18 cellular contexts compared by ENCODE assay signal in genomic region chr16:66049865-66050264, GRCh38.
DNase-seq lines count a peak whose midpoint lies in the region; ATAC-seq and TF ChIP-seq lines count a peak whose summit lies in the region.
"Had no signal": no experiment of that assay in that cellular context is flagged by ENCODE, and none has a peak within 500 bp of the region (broad histone marks: within the 10 kb centered on the region; RNA-seq: fewer than 3 reads in every experiment).

No MANE protein-coding gene starts in this region.

- H4K12ac ChIP-seq in trophoblast cell (ENCODE audit: low read depth, low read length), result no peak overlapping the region

- peaks cover 5% of the 10 kb centered on the region for H3K9me3 ChIP-seq in trophoblast cell (ENCODE audit: insufficient read depth, low read depth, low read length)
- H3K9me3 ChIP-seq in vagina, result no peaks in the 10 kb centered on the region
- H3K9me3 ChIP-seq in tibial artery, result no peaks in the 10 kb centered on the region
- H3K9me3 ChIP-seq: BLaER1, Caco-2, HAP-1 had no signal

- no peak overlapping the region for H2BK12ac ChIP-seq in trophoblast cell (ENCODE audit: low read length)

- H3K27me3 ChIP-seq in trophoblast cell (ENCODE audit: insufficient read depth, low read length), result no peaks in the 10 kb centered on the region
- H3K27me3 ChIP-seq in vagina, result no peaks in the 10 kb centered on the region
- H3K27me3 ChIP-seq in tibial artery, result no peaks in the 10 kb centered on the region
- H3K27me3 ChIP-seq: BLaER1 had no signal

- no peak overlapping the region for H3K4ac ChIP-seq in trophoblast cell (ENCODE audit: low read depth, low read length)

- H3K9me3 Mint-ChIP-seq in activated CD8-positive, alpha-beta memory T cell treated with anti-CD3 and anti-CD28 coated beads, Interleukin-2, amount 10 ng/mL, durations not matched to agents 7 days and 5 days (ENCODE audit: low read depth), result no peaks in the 10 kb centered on the region
- H3K9me3 Mint-ChIP-seq: CD8-positive, alpha-beta T cell; HFFc6 had no signal

- no peak overlapping the region for H2BK5ac ChIP-seq in trophoblast cell (ENCODE audit: low read depth, low read length, poor library complexity)

- no peaks in the 10 kb centered on the region for H3K4me1 ChIP-seq in trophoblast cell (ENCODE audit: control insufficient read depth in 1 of 2, insufficient read depth in 2 of 2, low read length in 2 of 2)
- no peaks in the 10 kb centered on the region for H3K4me1 ChIP-seq in vagina
- no peaks in the 10 kb centered on the region for H3K4me1 ChIP-seq in tibial artery
- H3K4me1 ChIP-seq: BLaER1, HAP-1 had no signal

- no peaks in the 10 kb centered on the region for H3K36me3 ChIP-seq in trophoblast cell (ENCODE audit: control insufficient read depth in 1 of 2, insufficient read depth in 2 of 2, low read length in 2 of 2)
- no peaks in the 10 kb centered on the region for H3K36me3 ChIP-seq in vagina
- no peaks in the 10 kb centered on the region for H3K36me3 ChIP-seq in tibial artery
- H3K36me3 ChIP-seq: BLaER1, HAP-1 had no signal

- no peak overlapping the region for H3K18ac ChIP-seq in trophoblast cell (ENCODE audit: low read length)

- no peak overlapping the region for H4K91ac ChIP-seq in trophoblast cell (ENCODE audit: low read depth, low read length)

- CTCF ChIA-PET in activated CD8-positive, alpha-beta memory T cell treated with anti-CD3 and anti-CD28 coated beads, Interleukin-2, amount 10 ng/mL, durations not matched to agents 7 days and 5 days (lab: Charles Lee), result no interaction called here

- no peak overlapping the region for H3K27ac ChIP-seq in trophoblast cell (ENCODE audit: low read depth, low read length)
- H3K27ac ChIP-seq in vagina, result no peak overlapping the region
- H3K27ac ChIP-seq in tibial artery, result no peak overlapping the region
- H3K27ac ChIP-seq: 22Rv1, BLaER1, C4-2B had no signal

- H3K9ac ChIP-seq in trophoblast cell (ENCODE audit: low read length), result no peak overlapping the region
- H3K9ac ChIP-seq: BLaER1 had no signal

- H3K79me2 ChIP-seq in trophoblast cell (ENCODE audit: control insufficient read depth, insufficient read depth, low read length, poor library complexity), result no peaks in the 10 kb centered on the region

- H3K27me3 Mint-ChIP-seq in activated CD8-positive, alpha-beta memory T cell treated with anti-CD3 and anti-CD28 coated beads, Interleukin-2, amount 10 ng/mL, durations not matched to agents 7 days and 5 days, result no peaks in the 10 kb centered on the region
- H3K27me3 Mint-ChIP-seq: CD4-positive, CD25-positive, alpha-beta regulatory T cell had no signal

- no peaks in the 10 kb centered on the region for H3K79me1 ChIP-seq in trophoblast cell (ENCODE audit: low read length)

- H4K8ac ChIP-seq in trophoblast cell (ENCODE audit: low read depth, low read length), result no peak overlapping the region

- no peak overlapping the region for H2AFZ ChIP-seq in trophoblast cell (ENCODE audit: insufficient read depth, low read length, poor library complexity)

- no CpG with 5 or more reads among the region's 4 CpGs for WGBS in trophoblast cell (ENCODE audit: extremely low coverage, insufficient coverage, insufficient read length)

- no peak overlapping the region for H3K4me3 ChIP-seq in trophoblast cell (ENCODE audit: low read depth, low read length)
- H3K4me3 ChIP-seq in vagina, result no peak overlapping the region
- no peak overlapping the region for H3K4me3 ChIP-seq in tibial artery
- H3K4me3 ChIP-seq: BLaER1, HAP-1 had no signal

- no peak for ATAC-seq in activated CD8-positive, alpha-beta memory T cell treated with anti-CD3 and anti-CD28 coated beads, Interleukin-2, amount 10 ng/mL, durations not matched to agents 7 days and 5 days
- ATAC-seq: CD8-positive, alpha-beta T cell had no signal

- H3K4me1 Mint-ChIP-seq in activated CD8-positive, alpha-beta memory T cell treated with anti-CD3 and anti-CD28 coated beads, Interleukin-2, amount 10 ng/mL, durations not matched to agents 7 days and 5 days, result no peaks in the 10 kb centered on the region
- H3K4me1 Mint-ChIP-seq: B cell; CD4-positive, CD25-positive, alpha-beta regulatory T cell had no signal

- no peak overlapping the region for H3K4me2 ChIP-seq in trophoblast cell (ENCODE audit: low read length)
- H3K4me2 ChIP-seq: BLaER1 had no signal

- intact Hi-C loops in vagina (cut with DNase I) (no loop called here), tibial artery (cut with DNase I; ENCODE audit: low total_unique reads) (no loop called here)

- H3K23ac ChIP-seq in trophoblast cell (ENCODE audit: low read length), result no peak overlapping the region

- no peaks in the 10 kb centered on the region for H3K36me3 Mint-ChIP-seq in activated CD8-positive, alpha-beta memory T cell treated with anti-CD3 and anti-CD28 coated beads, Interleukin-2, amount 10 ng/mL, durations not matched to agents 7 days and 5 days
- H3K36me3 Mint-ChIP-seq: CD4-positive, CD25-positive, alpha-beta regulatory T cell; CD8-positive, alpha-beta T cell had no signal

- H3K4me3 Mint-ChIP-seq in activated CD8-positive, alpha-beta memory T cell treated with anti-CD3 and anti-CD28 coated beads, Interleukin-2, amount 10 ng/mL, durations not matched to agents 7 days and 5 days, result no peak overlapping the region
- H3K4me3 Mint-ChIP-seq: B cell; CD4-positive, CD25-positive, alpha-beta regulatory T cell; CD8-positive, alpha-beta T cell; HFFc6 had no signal

- TF ChIP-seq CTCF in vagina (IDR thresholded peaks at IDR 0.05), result no peak
- no peak for TF ChIP-seq CTCF in tibial artery (IDR thresholded peaks at IDR 0.05)

- H3K27ac Mint-ChIP-seq in activated CD8-positive, alpha-beta memory T cell treated with anti-CD3 and anti-CD28 coated beads, Interleukin-2, amount 10 ng/mL, durations not matched to agents 7 days and 5 days, result no peak overlapping the region
- H3K27ac Mint-ChIP-seq: B cell; CD4-positive, CD25-positive, alpha-beta regulatory T cell; CD8-positive, alpha-beta T cell; HFFc6 had no signal

- no peak for TF ChIP-seq POLR2A in vagina (IDR thresholded peaks at IDR 0.05)

- DNase-seq in activated CD8-positive, alpha-beta memory T cell treated with anti-CD3 and anti-CD28 coated beads, Interleukin-2, amount 10 ng/mL, durations not matched to agents 7 days and 5 days, result peak; percentile 21
- no peak for DNase-seq in activated CD8-positive, alpha-beta memory T cell treated with anti-CD3 and anti-CD28 coated beads, Interleukin-2, amount 50 U/mL, for 48 hours
- no peak for DNase-seq in trophoblast cell
- peak; percentile 72 to 77 for DNase-seq in vagina (ENCODE audit: extremely low spot score in 2 of 2)
- DNase-seq in tibial artery, result no peak
- DNase-seq in SIG-M5 treated with dmso at 0.1 percent for 504 hours (lab: John Stamatoyannopoulos, UW; ENCODE audit: unreplicated experiment), result no peak
- DNase-seq: Caco-2; CD4-positive, CD25-positive, alpha-beta regulatory T cell; CD8-positive, alpha-beta T cell; DMS153; DND-41; GOT3; HFFc6 had no signal

- peak overlapping the region; percentile 54 for H2AK5ac ChIP-seq in trophoblast cell (ENCODE audit: low read length)

- no peak overlapping the region for H2BK120ac ChIP-seq in trophoblast cell (ENCODE audit: insufficient read depth, low read length, poor library complexity)

- H3K14ac ChIP-seq in trophoblast cell (ENCODE audit: low read length), result no peak overlapping the region

Comparison
In these comparisons a context has a peak if more than half of its experiments do, and no peak if none do; other contexts are left out.
1. DNase-seq: peak in activated CD8-positive, alpha-beta memory T cell treated with anti-CD3 and anti-CD28 coated beads, Interleukin-2, amount 10 ng/mL, durations not matched to agents 7 days and 5 days (single experiment) and vagina (2 of 2); none in activated CD8-positive, alpha-beta memory T cell treated with anti-CD3 and anti-CD28 coated beads, Interleukin-2, amount 50 U/mL, for 48 hours (single experiment), trophoblast cell (0 of 2), tibial artery (0 of 2) and SIG-M5 treated with dmso at 0.1 percent for 504 hours (single experiment).